Comparison of ENCODE assay signal across 33 cellular contexts in the genomic region with DNA sequence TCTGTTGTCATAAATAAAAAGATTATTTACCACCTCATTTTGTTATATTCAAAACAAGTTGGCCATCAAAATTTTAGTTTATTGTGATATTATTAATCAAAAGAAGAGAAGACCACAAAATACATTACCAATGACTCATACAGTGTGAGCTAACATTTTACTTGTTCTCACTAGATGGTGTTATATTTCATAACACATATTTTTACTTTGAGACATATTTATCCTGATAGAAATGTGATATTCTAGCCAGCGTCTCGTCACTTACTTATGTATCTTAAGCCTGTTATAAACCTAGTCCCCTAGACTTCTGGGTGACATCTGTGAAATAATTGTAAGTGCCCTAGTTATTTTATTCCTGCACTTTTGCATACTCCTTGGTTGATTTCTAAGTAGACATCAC.
DNase-seq lines count a peak whose midpoint lies in the region; ATAC-seq and TF ChIP-seq lines count a peak whose summit lies in the region.
"Had no signal": no experiment of that assay in that cellular context is flagged by ENCODE, and none has a peak within 500 bp of the region (broad histone marks: within the 10 kb centered on the region; RNA-seq: fewer than 3 reads in every experiment).

No MANE protein-coding gene starts in this region.

- TF ChIP-seq CTCF in astrocyte of the spinal cord (IDR thresholded peaks at IDR 0.05; ENCODE audit: low read depth, low read length) (no peak), endothelial cell (IDR thresholded peaks at IDR 0.05; ENCODE audit: unreplicated experiment) (no peak)

- no peak overlapping the region for H3K27ac Mint-ChIP-seq in endothelial cell (ENCODE audit: unreplicated experiment)
- H3K27ac Mint-ChIP-seq: activated B cell treated with CpG ODN at 0.5 μM for 24 hours; activated naive CD8-positive, alpha-beta T cell treated with anti-CD3 and anti-CD28 coated beads, Interleukin-2, amount 10 ng/mL, durations not matched to agents 7 days and 5 days; activated T-cell treated with anti-CD3 and anti-CD28 coated beads, Interleukin-2, amount 50 U/mL, for 24 hours; CD8-positive, alpha-beta T cell; GM23338; immature natural killer cell; stimulated activated naive CD8-positive, alpha-beta T cell treated with anti-CD3 and anti-CD28 coated beads, Interleukin-15, Interleukin-2, amounts not matched to agents 100 ng/mL and 50 ng/mL, for 24 hours had no signal

- no peaks in the 10 kb centered on the region for H3K4me1 Mint-ChIP-seq in endothelial cell (ENCODE audit: unreplicated experiment)
- H3K4me1 Mint-ChIP-seq: activated B cell treated with CpG ODN at 0.5 μM for 24 hours; activated naive CD8-positive, alpha-beta T cell treated with anti-CD3 and anti-CD28 coated beads, Interleukin-2, amount 10 ng/mL, durations not matched to agents 7 days and 5 days; immature natural killer cell had no signal

- DNase-seq in HPDE6-E6E7 (ENCODE audit: extremely low spot score) (peak; percentile 28), NCI-H524 (lab: John Stamatoyannopoulos, UW) (peak; percentile 49 to 78), astrocyte of the spinal cord (ENCODE audit: low read depth, low spot score) (peak; percentile 2), myocyte (ENCODE audit: low read depth) (peak; percentile 35), endothelial cell (ENCODE audit: low spot score) (no peak), UCSD-AML1 (lab: John Stamatoyannopoulos, UW; ENCODE audit: unreplicated experiment) (no peak), superior temporal gyrus (ENCODE audit: extremely low spot score) (no peak)
- DNase-seq: ACHN; activated B cell treated with CpG ODN at 0.5 μM for 24 hours; activated CD4-positive, alpha-beta T cell treated with anti-CD3 and anti-CD28 coated beads, Interleukin-2, amount 50 U/mL, for 1 hour; activated gamma-delta T cell; activated naive CD8-positive, alpha-beta T cell treated with anti-CD3 and anti-CD28 coated beads, Interleukin-2, amount 10 ng/mL, durations not matched to agents 7 days and 5 days; activated T-cell treated with anti-CD3 and anti-CD28 coated beads, Interleukin-2, amount 50 U/mL, for 24 hours; BE2C; CD8-positive, alpha-beta T cell; cerebellar nuclear complex; EL; immature natural killer cell; KBM-7; MG63; NCI-H1105 treated with DMSO at 0.1 percent for 48 hours; NCI-H2029; NCI-H226; NCI-H82; ovary; stimulated activated CD4-positive, alpha-beta T cell treated with anti-CD3 and anti-CD28 coated beads, Interleukin-1b, Interleukin-23, amount 100 ng/mL, for 48 hours had no signal

- H3K36me3 Mint-ChIP-seq in endothelial cell (ENCODE audit: low read depth, unreplicated experiment) = no peaks in the 10 kb centered on the region
- H3K36me3 Mint-ChIP-seq: activated naive CD8-positive, alpha-beta T cell treated with anti-CD3 and anti-CD28 coated beads, Interleukin-2, amount 10 ng/mL, durations not matched to agents 7 days and 5 days; CD8-positive, alpha-beta T cell; immature natural killer cell had no signal

- H3K9me3 Mint-ChIP-seq in endothelial cell (ENCODE audit: unreplicated experiment) = no peaks in the 10 kb centered on the region
- H3K9me3 Mint-ChIP-seq: activated B cell treated with CpG ODN at 0.5 μM for 24 hours; stimulated activated naive CD8-positive, alpha-beta T cell treated with anti-CD3 and anti-CD28 coated beads, Interleukin-15, Interleukin-2, amounts not matched to agents 100 ng/mL and 50 ng/mL, for 24 hours had no signal

- ATAC-seq in GM18870 (IDR thresholded peaks at IDR 0.05; ENCODE audit: unreplicated experiment) = no peak
- ATAC-seq: CD8-positive, alpha-beta T cell; GM23338 had no signal

- in situ Hi-C loops in astrocyte of the spinal cord (cut with HindIII; ENCODE audit: low sequenced_read_pairs) = no loop called here

- H3K4me3 ChIP-seq in astrocyte of the spinal cord (ENCODE audit: low read depth, low read length) = no peak overlapping the region
- H3K4me3 ChIP-seq: ascending aorta, GM23338, MG63, ovary, skin epidermis, thoracic aorta, vagina had no signal

- no peak overlapping the region for H3K4me3 Mint-ChIP-seq in endothelial cell (ENCODE audit: unreplicated experiment)
- H3K4me3 Mint-ChIP-seq: activated B cell treated with CpG ODN at 0.5 μM for 24 hours; activated naive CD8-positive, alpha-beta T cell treated with anti-CD3 and anti-CD28 coated beads, Interleukin-2, amount 10 ng/mL, durations not matched to agents 7 days and 5 days; activated T-cell treated with anti-CD3 and anti-CD28 coated beads, Interleukin-2, amount 50 U/mL, for 24 hours; CD8-positive, alpha-beta T cell; GM23338; immature natural killer cell; stimulated activated naive CD8-positive, alpha-beta T cell treated with anti-CD3 and anti-CD28 coated beads, Interleukin-15, Interleukin-2, amounts not matched to agents 100 ng/mL and 50 ng/mL, for 24 hours had no signal

- H3K27me3 Mint-ChIP-seq in endothelial cell (ENCODE audit: unreplicated experiment) = no peaks in the 10 kb centered on the region
- H3K27me3 Mint-ChIP-seq: activated B cell treated with CpG ODN at 0.5 μM for 24 hours; activated naive CD8-positive, alpha-beta T cell treated with anti-CD3 and anti-CD28 coated beads, Interleukin-2, amount 10 ng/mL, durations not matched to agents 7 days and 5 days; activated T-cell treated with anti-CD3 and anti-CD28 coated beads, Interleukin-2, amount 50 U/mL, for 24 hours; stimulated activated naive CD8-positive, alpha-beta T cell treated with anti-CD3 and anti-CD28 coated beads, Interleukin-15, Interleukin-2, amounts not matched to agents 100 ng/mL and 50 ng/mL, for 24 hours had no signal

Comparison
In these comparisons a context has a peak if more than half of its experiments do, and no peak if none do; other contexts are left out.
1. DNase-seq: peak in HPDE6-E6E7 (single experiment), NCI-H524 (2 of 2), astrocyte of the spinal cord (single experiment) and myocyte (single experiment); none in endothelial cell (single experiment), UCSD-AML1 (single experiment) and superior temporal gyrus (single experiment).